13 cellular contexts compared by ENCODE assay signal in the genomic region with DNA sequence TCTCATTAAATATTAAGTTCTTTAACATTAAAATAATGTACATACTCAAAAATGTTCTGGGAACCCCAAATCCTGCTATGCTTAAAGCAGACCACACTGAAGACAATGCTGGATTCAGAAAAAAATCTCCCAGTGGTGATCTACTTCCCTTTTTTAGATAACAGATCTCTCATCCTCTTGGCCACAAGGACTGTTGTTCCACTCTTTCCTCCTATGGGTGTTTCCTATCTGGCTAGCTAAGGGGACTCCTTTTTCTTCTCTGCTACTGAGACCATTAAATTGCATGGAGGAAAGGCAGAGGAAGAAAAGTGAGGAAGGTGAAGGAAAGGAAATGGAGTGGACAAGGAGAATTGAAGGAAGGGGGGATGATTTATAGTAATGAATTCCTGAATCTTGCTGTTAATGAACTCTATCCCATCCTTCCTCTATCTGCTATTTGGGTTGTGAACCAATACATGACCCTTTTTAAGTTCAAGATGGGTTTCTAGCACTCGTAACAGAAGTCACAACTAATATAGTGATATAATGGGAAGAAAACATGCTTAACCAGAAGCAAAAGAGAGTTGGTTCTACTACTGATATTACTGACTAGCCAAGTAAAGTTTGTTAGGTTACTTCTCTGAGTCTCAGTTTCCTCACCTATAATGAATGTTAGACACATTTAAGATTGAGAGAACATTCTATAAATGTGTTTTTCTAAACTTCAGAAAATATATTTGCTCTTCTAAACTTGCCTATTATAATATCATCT. TPM values are rescaled to one million over a fixed set of nuclear protein-coding genes. Genes with fewer than 3 reads are reported as not detected.
DNase-seq lines count a peak whose midpoint lies in the region; ATAC-seq, FAIRE-seq and TF ChIP-seq lines count a peak whose summit lies in the region.
"Had no signal": no experiment of that assay in that cellular context is flagged by ENCODE, and none has a peak within 500 bp of the region (broad histone marks: within the 10 kb centered on the region; RNA-seq: fewer than 3 reads in every experiment).

No MANE protein-coding gene starts in this region.

- H3K79me2 ChIP-seq in KMS-11 (ENCODE audit: insufficient read depth, low read depth) (no peaks in the 10 kb centered on the region; the same call in 1 of the 2 replicates), K562 (ENCODE audit: control insufficient read depth, insufficient read depth, low read length) (peaks cover 7% of the 10 kb centered on the region; the same call in 2 of the 3 replicates)

- in situ Hi-C loops in K562 (cut with MboI) = no loop called here

- peak; percentile 71 for ATAC-seq in GM21447 (IDR thresholded peaks at IDR 0.05; ENCODE audit: unreplicated experiment)
- ATAC-seq in K562 = peak; percentile 68
- ATAC-seq: HepG2 had no signal

- H3K27me3 ChIP-seq in GM06990 (replicated peaks; ENCODE audit: control insufficient read depth, insufficient read depth, low read length) (no peaks in the 10 kb centered on the region), KMS-11 (ENCODE audit: insufficient read depth, low read depth) (no peaks in the 10 kb centered on the region), K562 (ENCODE audit: control insufficient read depth in 2 of 2, insufficient read depth in 2 of 2, low read length in 2 of 2) (no peaks in the 10 kb centered on the region)

- peak overlapping the region; percentile 19; the same call in 1 of the 2 replicates for H3K4me2 ChIP-seq in KMS-11
- H3K4me2 ChIP-seq in K562 (ENCODE audit: insufficient read depth, low read length) = no peak overlapping the region

- H3K9me1 ChIP-seq in K562 (ENCODE audit: control insufficient read depth, insufficient read depth, low read length) = no peaks in the 10 kb centered on the region

- no peaks in the 10 kb centered on the region for H3K9me3 ChIP-seq in K562 (replicated peaks; ENCODE audit: control insufficient read depth, insufficient read depth, low read depth, low read length)

- BruUV-seq in K562 (replicated peaks; lab: Mats Ljungman, UMichigan) = no TSS peak

- no peak for TF ChIP-seq POLR2A in K562 (conservative IDR thresholded peaks at IDR 0.05)

- H3K4me1 ChIP-seq in KMS-11 (ENCODE audit: low read depth, poor library complexity, severe bottlenecking) (peaks cover 84% of the 10 kb centered on the region), K562 (replicated peaks in 1 of 2; ENCODE audit: control insufficient read depth in 2 of 2, insufficient read depth in 2 of 2, low read length in 2 of 2) (peaks cover 2 to 12% of the 10 kb centered on the region in 2 experiments; a peak in 4 of 5 replicates)

- no peak overlapping the region for H3K27ac ChIP-seq in KMS-11
- H3K27ac ChIP-seq in K562 (ENCODE audit: extremely low read depth, low read depth, low read length) = no peak overlapping the region; the same call in 2 of the 3 replicates

- H3K4me3 ChIP-seq in GM06990 (replicated peaks; ENCODE audit: low read depth, low read length) (no peak overlapping the region), KMS-11 (IDR thresholded peaks at IDR 0.05; ENCODE audit: insufficient read depth, low read depth, low read length) (no peak overlapping the region), K562 (no peak overlapping the region)

- H3K36me3 ChIP-seq in GM06990 (ENCODE audit: control insufficient read depth, insufficient read depth, low read length) (no peaks in the 10 kb centered on the region; the same call in 1 of the 2 replicates), KMS-11 (ENCODE audit: insufficient read depth) (no peaks in the 10 kb centered on the region), K562 (ENCODE audit: control insufficient read depth, insufficient read depth, low read length) (peaks cover 14% of the 10 kb centered on the region; the same call in 2 of the 3 replicates)

- intact Hi-C loops in K562 (cut with micrococcal nuclease) = no loop called here

- no peak for TF ChIP-seq EP300 in K562 (IDR thresholded peaks at IDR 0.05; ENCODE audit: low read length)

- POLR2A ChIA-PET in K562 (lab: Yijun Ruan, JAX) = interaction anchor here (0.6 to 0.7 kb wide), 2 partner anchors 166 to 383 kb away, joined by 3 read pairs; no protein-coding TSS in a partner anchor

- peak in 1 of 2 experiments; percentile 18; a peak in 1 of 4 replicates for TF ChIP-seq RAD21 in K562 (CRISPR knock-in tag; conservative IDR thresholded peaks at IDR 0.05 in 1 of 2, IDR thresholded peaks at IDR 0.05 in 1 of 2)

- H2AFZ ChIP-seq in KMS-11 (ENCODE audit: low read depth) (no peak overlapping the region), K562 (ENCODE audit: low read depth, low read length) (no peak overlapping the region)

- no peak for FAIRE-seq in K562 (lab: Jason Lieb, UNC)
- FAIRE-seq: HepG2, small intestine had no signal

- no peak for TF ChIP-seq CTCF in GM06990 (IDR thresholded peaks at IDR 0.05; ENCODE audit: insufficient read depth, low read length, poor library complexity, severe bottlenecking)
- TF ChIP-seq CTCF in KMS-11 (conservative IDR thresholded peaks at IDR 0.05; ENCODE audit: low read depth, low read length) = no peak
- no peak for TF ChIP-seq CTCF in K562 (IDR thresholded peaks at IDR 0.05 in 2 of 3, conservative IDR thresholded peaks at IDR 0.05 in 1 of 3; ENCODE audit: insufficient read depth in 2 of 3, low read depth in 1 of 3, low read length in 3 of 3)

- CTCF ChIA-PET in K562 (lab: Yijun Ruan, JAX; ENCODE audit: low intra/inter-chr PET ratio) = no interaction called here

- DNase-seq in GM06990 (ENCODE audit: extremely low read depth, insufficient read length) = peak; percentile 14
- peak in 2 of 4 experiments; percentile 15 to 29 for DNase-seq in K562 (ENCODE audit: extremely low read depth in 1 of 4, low spot score in 3 of 4)
- no peak for DNase-seq in NCI-H146 (lab: John Stamatoyannopoulos, UW)
- DNase-seq in NCI-H2171 treated with DMSO at 0.1 percent for 48 hours (lab: John Stamatoyannopoulos, UW) = no peak
- DNase-seq in NCI-H69 (lab: John Stamatoyannopoulos, UW) = no peak
- DNase-seq in HK-2 (ENCODE audit: unreplicated experiment) = no peak
- DNase-seq: foreskin fibroblast, kidney glomerular epithelial cell, NCI-H2029, small intestine had no signal

- 53% methylated on average over 1 of the region's 1 CpG for whole genome bisulfite sequencing in K562 (ENCODE audit: insufficient coverage, low coverage, missing lambda C conversion rate)

- H3K9ac ChIP-seq in KMS-11 (no peak overlapping the region), K562 (ENCODE audit: insufficient read depth in 1 of 2, low read depth in 2 of 2, low read length in 2 of 2) (no peak overlapping the region)

- H4K20me1 ChIP-seq in KMS-11 (ENCODE audit: insufficient read depth) = no peaks in the 10 kb centered on the region
- H4K20me1 ChIP-seq in K562 (replicated peaks; ENCODE audit: control insufficient read depth, insufficient read depth, low read length) = no peaks in the 10 kb centered on the region

TF ChIP-seq in K562, 482 proteins besides CTCF, POLR2A, EP300 and RAD21 (continues in another document):
- TF ChIP-seq SMAD1 (IDR thresholded peaks at IDR 0.05; ENCODE audit: low read depth, low read length, partially characterized antibody) = no peak
- no peak for TF ChIP-seq ZNF444 (CRISPR knock-in tag; IDR thresholded peaks at IDR 0.05)
- TF ChIP-seq SMARCE1 (IDR thresholded peaks at IDR 0.05) = peak; percentile 53; the same call in 1 of the 2 replicates
- TF ChIP-seq CC2D1A (IDR thresholded peaks at IDR 0.05) = peak; percentile 94; the same call in 1 of the 2 replicates
- TF ChIP-seq ETV6 (IDR thresholded peaks at IDR 0.05; ENCODE audit: borderline replicate concordance in 1 of 2, low read depth in 2 of 2, low read length in 1 of 2) = 0 out of 4 replicates have a peak, but pooled peaks of 1 of the 2 experiments have one; percentile 20
- no peak for TF ChIP-seq ETV6 (CRISPR knock-in tag; IDR thresholded peaks at IDR 0.05; ENCODE audit: borderline replicate concordance)
- TF ChIP-seq YBX1 (IDR thresholded peaks at IDR 0.05) = no peak
- no peak for TF ChIP-seq STAG1 (CRISPR knock-in tag; IDR thresholded peaks at IDR 0.05; ENCODE audit: borderline replicate concordance)
- TF ChIP-seq, protein P1, sequence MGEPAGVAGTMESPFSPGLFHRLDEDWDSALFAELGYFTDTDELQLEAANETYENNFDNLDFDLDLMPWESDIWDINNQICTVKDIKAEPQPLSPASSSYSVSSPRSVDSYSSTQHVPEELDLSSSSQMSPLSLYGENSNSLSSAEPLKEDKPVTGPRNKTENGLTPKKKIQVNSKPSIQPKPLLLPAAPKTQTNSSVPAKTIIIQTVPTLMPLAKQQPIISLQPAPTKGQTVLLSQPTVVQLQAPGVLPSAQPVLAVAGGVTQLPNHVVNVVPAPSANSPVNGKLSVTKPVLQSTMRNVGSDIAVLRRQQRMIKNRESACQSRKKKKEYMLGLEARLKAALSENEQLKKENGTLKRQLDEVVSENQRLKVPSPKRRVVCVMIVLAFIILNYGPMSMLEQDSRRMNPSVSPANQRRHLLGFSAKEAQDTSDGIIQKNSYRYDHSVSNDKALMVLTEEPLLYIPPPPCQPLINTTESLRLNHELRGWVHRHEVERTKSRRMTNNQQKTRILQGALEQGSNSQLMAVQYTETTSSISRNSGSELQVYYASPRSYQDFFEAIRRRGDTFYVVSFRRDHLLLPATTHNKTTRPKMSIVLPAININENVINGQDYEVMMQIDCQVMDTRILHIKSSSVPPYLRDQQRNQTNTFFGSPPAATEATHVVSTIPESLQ (CRISPR knock-in tag; IDR thresholded peaks at IDR 0.05) = no peak

RNA-seq across cellular contexts. Expression of gene PIK3C2A, which starts 53.2 kb away (rescaled TPM):
- total RNA-seq in K562 (2011; cell fraction: chromatin; rRNA removed; ENCODE audit: low replicate concordance) = 28.0 and 175 TPM in 2 replicates
- total RNA-seq in K562 (2011; cell fraction: nucleolus; rRNA removed) = 9.2 and 13.8 TPM in 2 replicates
- 26.8 and 30.8 TPM in 2 replicates for total RNA-seq in K562 (2011; cell fraction: nucleoplasm; rRNA removed)
- 10.7 and 11.1 TPM in 2 replicates for total RNA-seq in K562 (2014; rRNA removed)
- total RNA-seq in K562 (2014; rRNA removed; fragmentation: Illumina TruSeq; extraction: Trizol) = 23.7 and 29.9 TPM in 2 replicates
- 22.8 and 23.6 TPM in 2 replicates for total RNA-seq in K562 (2015; rRNA removed; fragmentation: Illumina TruSeq; extraction: Trizol)
- total RNA-seq in K562 (2021) = 19.0 and 19.6 TPM in 2 replicates
- 24.9 and 25.2 TPM in 2 replicates for polyA plus RNA-seq in K562 (2011; rRNA removed)
- 3.6 and 9.7 TPM in 2 replicates for polyA plus RNA-seq in K562 (2011; cell fraction: cytosol; rRNA removed)
- polyA plus RNA-seq in K562 (2011; cell fraction: nucleus; rRNA removed) = 9.5 and 18.1 TPM in 2 replicates
- 9.8 and 10.4 TPM in 2 replicates for polyA plus RNA-seq in K562 (2012)
- polyA plus RNA-seq in K562 (2014; fragmentation: Illumina TruSeq; extraction: Trizol) = 12.5 and 15.6 TPM in 2 replicates
- polyA plus RNA-seq in K562 (2014; fragmentation: Nextera tagmentation; extraction: Ambion mirVana) = 1 to 10 TPM; 3.1 to 4.1 TPM
- polyA plus RNA-seq in K562 (2014; rRNA removed) = 8.0 and 8.1 TPM in 2 replicates
- polyA minus RNA-seq in K562 (2011; rRNA and poly(A)+ RNA removed) = 61.7 and 92.1 TPM in 2 replicates
- 12.8 and 14.2 TPM in 2 replicates for polyA minus RNA-seq in K562 (2011; cell fraction: cytosol; rRNA and poly(A)+ RNA removed)
- polyA minus RNA-seq in K562 (2011; cell fraction: nucleus; rRNA and poly(A)+ RNA removed) = 19.3 and 38.9 TPM in 2 replicates
